In genomic region chr6:49463612-49463967, GRCh38 we compare ENCODE assay signal across 9 cellular contexts. TPM values are rescaled to one million over a fixed set of nuclear protein-coding genes. Genes with fewer than 3 reads are reported as not detected.
A peak's percentile ranks its signal among the peaks of the same experiment; 100 is the strongest.
DNase-seq lines count a peak whose midpoint lies in the region; ATAC-seq, FAIRE-seq and TF ChIP-seq lines count a peak whose summit lies in the region.
"Had no signal": no experiment of that assay in that cellular context is flagged by ENCODE, and none has a peak within 500 bp of the region (broad histone marks: within the 10 kb centered on the region; RNA-seq: fewer than 3 reads in every experiment).

No MANE protein-coding gene starts in this region.

- ATAC-seq in GM21360 (IDR thresholded peaks at IDR 0.05; ENCODE audit: unreplicated experiment): peak; percentile 4
- no peak for ATAC-seq in HG03565 (IDR thresholded peaks at IDR 0.05; ENCODE audit: unreplicated experiment)

- peak; percentile 4 for DNase-seq in ACHN
- no peak for DNase-seq in endothelial cell of umbilical vein (ENCODE audit: low read depth, low spot score)
- no peak for DNase-seq in prostate gland (ENCODE audit: low spot score)
- DNase-seq in NCI-H2227 treated with DMSO at 0.1 percent for 48 hours (lab: John Stamatoyannopoulos, UW): no peak
- DNase-seq in effector CD8-positive, alpha-beta T cell (lab: John Stamatoyannopoulos, UW): no peak

- in situ Hi-C loops in ACHN (cut with HindIII; ENCODE audit: low pct_ligation_motif_present, low pct_unique_long_range_greater_than_20kb, low sequenced_read_pairs): no loop called here

- H3K9me3 ChIP-seq in OCI-LY3 (ENCODE audit: insufficient read depth, low read length): no peaks in the 10 kb centered on the region
- H3K9me3 ChIP-seq in endothelial cell of umbilical vein (replicated peaks; ENCODE audit: control insufficient read depth, insufficient read depth, low read length): no peaks in the 10 kb centered on the region
- H3K9me3 ChIP-seq in prostate gland: no peaks in the 10 kb centered on the region

- H4K20me1 ChIP-seq in OCI-LY3 (ENCODE audit: insufficient read depth, low read length) (peaks cover 3% of the 10 kb centered on the region; the same call in 1 of the 2 replicates), endothelial cell of umbilical vein (replicated peaks; ENCODE audit: control insufficient read depth, extremely low read depth, insufficient read depth, low read length) (no peaks in the 10 kb centered on the region)

- H3K27me3 ChIP-seq in OCI-LY3 (ENCODE audit: low read depth, low read length) (no peaks in the 10 kb centered on the region), endothelial cell of umbilical vein (ENCODE audit: control insufficient read depth in 2 of 2, insufficient read depth in 2 of 2, low read length in 2 of 2) (no peaks in the 10 kb centered on the region), prostate gland (replicated peaks; ENCODE audit: insufficient read depth) (no peaks in the 10 kb centered on the region)

- H3K4me2 ChIP-seq in OCI-LY3 (ENCODE audit: low read length) (peak overlapping the region; percentile 83), endothelial cell of umbilical vein (ENCODE audit: insufficient read depth, low read length) (peak overlapping the region; percentile 96)

- H3K9me1 ChIP-seq in endothelial cell of umbilical vein (replicated peaks; ENCODE audit: control insufficient read depth, extremely low read depth, insufficient read depth, low read length): no peaks in the 10 kb centered on the region

- TSS peak; percentile 79 for BruUV-seq in endothelial cell of umbilical vein (replicated peaks; lab: Mats Ljungman, UMichigan)

- WGBS in prostate gland: 0% methylated on average over 4 of the region's 4 CpGs

- H3K4me1 ChIP-seq in OCI-LY3 (ENCODE audit: low read length) (peaks cover 34% of the 10 kb centered on the region), endothelial cell of umbilical vein (ENCODE audit: control insufficient read depth, extremely low read depth, insufficient read depth, low read length) (peaks cover 19% of the 10 kb centered on the region), prostate gland (replicated peaks) (peaks cover 3% of the 10 kb centered on the region)

- H3K79me2 ChIP-seq in OCI-LY3 (ENCODE audit: low read length): peaks cover 67% of the 10 kb centered on the region
- H3K79me2 ChIP-seq in endothelial cell of umbilical vein (ENCODE audit: control insufficient read depth, insufficient read depth, low read length): peaks cover 21% of the 10 kb centered on the region

- intact Hi-C loops in endothelial cell of umbilical vein (cut with micrococcal nuclease) (loop anchor here (1.0 kb wide), 2 partner anchors 69 to 144 kb away; no protein-coding TSS in a partner anchor), prostate gland (cut with DNase I) (no loop called here)

- H3K4me3 ChIP-seq in OCI-LY3 (ENCODE audit: low read length) (peak overlapping the region; percentile 97), endothelial cell of umbilical vein (replicated peaks in 1 of 3; ENCODE audit: insufficient read depth in 1 of 3, low read depth in 1 of 3, low read length in 3 of 3) (peak overlapping the region; percentile 66 to 96 (median 92)), prostate gland (peak overlapping the region; percentile 65 to 72)

- TF ChIP-seq POLR2A in endothelial cell of umbilical vein (IDR thresholded peaks at IDR 0.05; ENCODE audit: low read depth, low read length): no peak
- TF ChIP-seq POLR2A in prostate gland (IDR thresholded peaks at IDR 0.05): no peak

- no peak for TF ChIP-seq CTCF in OCI-LY3 (IDR thresholded peaks at IDR 0.05; ENCODE audit: low read depth, low read length)
- no peak for TF ChIP-seq CTCF in endothelial cell of umbilical vein (IDR thresholded peaks at IDR 0.05; ENCODE audit: extremely low read depth in 1 of 2, insufficient read depth in 1 of 2, low read depth in 1 of 2, low read length in 2 of 2)
- TF ChIP-seq CTCF in prostate gland (IDR thresholded peaks at IDR 0.05): no peak

- peak overlapping the region; percentile 92 for H2AFZ ChIP-seq in OCI-LY3 (ENCODE audit: low read depth, low read length)
- peak overlapping the region; percentile 96 for H2AFZ ChIP-seq in endothelial cell of umbilical vein (ENCODE audit: low read depth, low read length)

- FAIRE-seq in endothelial cell of umbilical vein (lab: Jason Lieb, UNC): no peak

- H3K27ac ChIP-seq in OCI-LY3 (ENCODE audit: low read length) (peak overlapping the region; percentile 51), endothelial cell of umbilical vein (ENCODE audit: insufficient read depth, low read depth, low read length) (peak overlapping the region; percentile 68), prostate gland (peak overlapping the region; percentile 84 to 86)

- peak overlapping the region; percentile 82 for H3K9ac ChIP-seq in OCI-LY3 (ENCODE audit: low read length)
- peak overlapping the region; percentile 77 for H3K9ac ChIP-seq in endothelial cell of umbilical vein (replicated peaks; ENCODE audit: extremely low read depth, insufficient read depth, low read length)

- POLR2A ChIA-PET in endothelial cell of umbilical vein (lab: Charles Lee): no interaction called here

- CTCF ChIA-PET in endothelial cell of umbilical vein (lab: Charles Lee): no interaction called here

- peaks cover 12% of the 10 kb centered on the region for H3K36me3 ChIP-seq in OCI-LY3 (replicated peaks; ENCODE audit: low read depth, low read length)
- H3K36me3 ChIP-seq in endothelial cell of umbilical vein (ENCODE audit: control insufficient read depth in 2 of 2, extremely low read depth in 1 of 2, insufficient read depth in 2 of 2, low read length in 2 of 2): no peaks in the 10 kb centered on the region
- H3K36me3 ChIP-seq in prostate gland: no peaks in the 10 kb centered on the region

- dilution Hi-C loops in endothelial cell of umbilical vein (cut with MboI; ENCODE audit: extremely low pct_ligation_motif_present, low sequenced_read_pairs): no loop called here

TF ChIP-seq in endothelial cell of umbilical vein, 7 proteins besides CTCF, POLR2A, EP300 and RAD21:
- TF ChIP-seq FOS (IDR thresholded peaks at IDR 0.05; ENCODE audit: borderline replicate concordance, insufficient read depth, low read length): no peak

RNA-seq across cellular contexts. Expression of gene CENPQ, which starts 0.4 kb away (rescaled TPM):
- 8.0 and 8.2 TPM in 2 replicates for total RNA-seq in endothelial cell of umbilical vein
- polyA plus RNA-seq in endothelial cell of umbilical vein: 2.2 and 3.3 TPM in 2 replicates
- 3.9 and 5.1 TPM in 2 replicates for polyA plus RNA-seq in endothelial cell of umbilical vein (2011; cell fraction: cytosol; rRNA removed)
- polyA plus RNA-seq in endothelial cell of umbilical vein (2011; cell fraction: nucleus; rRNA removed): 3.3 and 5.0 TPM in 2 replicates
- 3.8 and 7.1 TPM in 2 replicates for polyA plus RNA-seq in endothelial cell of umbilical vein (2012)
- polyA minus RNA-seq in endothelial cell of umbilical vein: 0.79 and 1.2 TPM in 2 replicates
- polyA minus RNA-seq in endothelial cell of umbilical vein (2011; cell fraction: cytosol; rRNA and poly(A)+ RNA removed): 1.8 TPM
- 0.87 and 2.0 TPM in 2 replicates for polyA minus RNA-seq in endothelial cell of umbilical vein (2011; cell fraction: nucleus; rRNA and poly(A)+ RNA removed)
- total RNA-seq in prostate gland: 1 to 10 TPM; 3.5 to 3.8 TPM

RNA-seq across cellular contexts. Expression of gene MMUT, which starts 0.5 kb away (rescaled TPM):
- 15.7 and 16.2 TPM in 2 replicates for total RNA-seq in endothelial cell of umbilical vein
- 6.6 and 7.8 TPM in 2 replicates for polyA plus RNA-seq in endothelial cell of umbilical vein
- 7.9 and 8.1 TPM in 2 replicates for polyA plus RNA-seq in endothelial cell of umbilical vein (2011; cell fraction: cytosol; rRNA removed)
- polyA plus RNA-seq in endothelial cell of umbilical vein (2011; cell fraction: nucleus; rRNA removed): 14.3 and 17.5 TPM in 2 replicates
- 12.3 and 12.7 TPM in 2 replicates for polyA plus RNA-seq in endothelial cell of umbilical vein (2012)
- polyA minus RNA-seq in endothelial cell of umbilical vein: 12.9 and 15.1 TPM in 2 replicates
- 7.0 TPM for polyA minus RNA-seq in endothelial cell of umbilical vein (2011; cell fraction: cytosol; rRNA and poly(A)+ RNA removed)
- polyA minus RNA-seq in endothelial cell of umbilical vein (2011; cell fraction: nucleus; rRNA and poly(A)+ RNA removed): 7.5 and 9.2 TPM in 2 replicates
- total RNA-seq in prostate gland: 10 to 100 TPM; 13.7 to 23.9 TPM

RNA-seq across cellular contexts. Expression of gene GLYATL3, which starts 36.1 kb away (rescaled TPM):
- total RNA-seq in endothelial cell of umbilical vein (not detected in 2 replicates), prostate gland (not detected)
- not detected in 2 replicates for polyA plus RNA-seq in endothelial cell of umbilical vein
- polyA plus RNA-seq in endothelial cell of umbilical vein (2011; cell fraction: cytosol; rRNA removed): not detected in 2 replicates
- not detected in 2 replicates for polyA plus RNA-seq in endothelial cell of umbilical vein (2011; cell fraction: nucleus; rRNA removed)
- not detected in 2 replicates for polyA plus RNA-seq in endothelial cell of umbilical vein (2012)
- polyA minus RNA-seq in endothelial cell of umbilical vein: not detected in 2 replicates
- not detected for polyA minus RNA-seq in endothelial cell of umbilical vein (2011; cell fraction: cytosol; rRNA and poly(A)+ RNA removed)
- not detected in 2 replicates for polyA minus RNA-seq in endothelial cell of umbilical vein (2011; cell fraction: nucleus; rRNA and poly(A)+ RNA removed)
- total RNA-seq: pulmonary artery endothelial cell had no signal
